In genomic region chr11:62905927-62906531, GRCh38 we compare ENCODE assay signal across 8 cellular contexts. TPM values are rescaled to one million over a fixed set of nuclear protein-coding genes. Genes with fewer than 3 reads are reported as not detected.
DNase-seq lines count a peak whose midpoint lies in the region; ATAC-seq lines count a peak whose summit lies in the region.

No MANE protein-coding gene starts in this region.

- no peaks in the 10 kb centered on the region for H3K36me3 ChIP-seq in CD4-positive, alpha-beta memory T cell (ENCODE audit: insufficient read depth, low read length)
- H3K36me3 ChIP-seq in HAP-1 (replicated peaks), result no peaks in the 10 kb centered on the region

- POLR2A ChIA-PET in CD4-positive, alpha-beta memory T cell (lab: Charles Lee; ENCODE audit: partially characterized antibody), result interaction anchor here (1.5 kb wide), 1 partner anchor 24 kb away, joined by 6 read pairs; no protein-coding TSS in a partner anchor

- CTCF ChIA-PET in CD4-positive, alpha-beta memory T cell (lab: Charles Lee; ENCODE audit: partially characterized antibody), result interaction anchor here (0.6 to 6.1 kb wide), 31 partner anchors 8 to 731 kb away, joined by 3 to 233 read pairs (median 6); partner anchors contain the start of genes CHRM1, SLC22A8, SLC3A2 and ZBTB3

- no peaks in the 10 kb centered on the region for H3K36me3 Mint-ChIP-seq in CD4-positive, alpha-beta memory T cell

- peaks cover 7 to 17% of the 10 kb centered on the region in 2 donors for H3K27me3 Mint-ChIP-seq in CD4-positive, alpha-beta memory T cell

- no peaks in the 10 kb centered on the region for H3K9me3 Mint-ChIP-seq in CD4-positive, alpha-beta memory T cell

- H3K27ac ChIP-seq in CD4-positive, alpha-beta memory T cell (ENCODE audit: low read depth, low read length), result no peak overlapping the region
- peak overlapping the region; percentile 16 for H3K27ac ChIP-seq in caudate nucleus (ENCODE audit: low read depth, low read length)

- in situ Hi-C loops in HAP-1 (cut with MboI; ENCODE audit: low sequenced_read_pairs), result loop anchor here (5.0 to 25.0 kb wide), 3 partner anchors 116 to 756 kb away; partner anchors contain the start of gene ATL3

- H3K4me1 Mint-ChIP-seq in CD4-positive, alpha-beta memory T cell, result peaks cover 0 to 4% (median 2%) of the 10 kb centered on the region in 4 donors

- H3K4me3 ChIP-seq in CD4-positive, alpha-beta memory T cell (ENCODE audit: low read length in 2 of 2), result no peak overlapping the region
- H3K4me3 ChIP-seq in HAP-1, result no peak overlapping the region

- H3K4me1 ChIP-seq in CD4-positive, alpha-beta memory T cell (ENCODE audit: insufficient read depth, low read length), result no peaks in the 10 kb centered on the region
- no peaks in the 10 kb centered on the region for H3K4me1 ChIP-seq in HAP-1

- peak; percentile 66 to 73 (median 71) for DNase-seq in CD4-positive, alpha-beta memory T cell
- peak; percentile 72 to 88 for DNase-seq in HAP-1 (ENCODE audit: low spot score in 2 of 2)
- peak; percentile 92 for DNase-seq in NCI-H2227 (lab: John Stamatoyannopoulos, UW; ENCODE audit: unreplicated experiment)
- DNase-seq in activated CD4-positive, CD25-positive, alpha-beta regulatory T cell treated with anti-CD3 and anti-CD28 coated beads, Interleukin-2, amount 50 U/mL, for 16 hours (ENCODE audit: low read depth, low spot score), result peak; percentile 64
- peak in 57 of 61 donors; percentile 24 to 92 (median 71) for DNase-seq in caudate nucleus (lab: John Stamatoyannopoulos, UW)
- DNase-seq in kidney tubule cell (ENCODE audit: low spot score), result peak; percentile 79
- peak; percentile 65 for DNase-seq in stimulated activated CD4-positive, alpha-beta T cell treated with anti-CD3 and anti-CD28 coated beads, Interleukin-2, amount 100 ng/mL, for 4 hours (ENCODE audit: low read depth)

- intact Hi-C loops in CD4-positive, alpha-beta memory T cell (cut with micrococcal nuclease), result loop anchor here (1.0 to 2.0 kb wide), 2 partner anchors 69 to 307 kb away; no protein-coding TSS in a partner anchor

- peak overlapping the region in 1 of 7 donors; percentile 53 for H3K27ac Mint-ChIP-seq in CD4-positive, alpha-beta memory T cell

- no peaks in the 10 kb centered on the region for H3K9me3 ChIP-seq in CD4-positive, alpha-beta memory T cell (ENCODE audit: control insufficient read depth in 1 of 2, low read length in 2 of 2)
- H3K9me3 ChIP-seq in HAP-1, result no peaks in the 10 kb centered on the region

- no peaks in the 10 kb centered on the region for H3K27me3 ChIP-seq in CD4-positive, alpha-beta memory T cell (ENCODE audit: insufficient read depth, low read length)
- peaks cover 11% of the 10 kb centered on the region for H3K27me3 ChIP-seq in HAP-1 (ENCODE audit: low read depth)

- no peak for ATAC-seq in HG03520 (IDR thresholded peaks at IDR 0.05; ENCODE audit: unreplicated experiment)

- no peak overlapping the region for H3K4me3 Mint-ChIP-seq in CD4-positive, alpha-beta memory T cell

RNA-seq across cellular contexts. Expression of gene CHRM1, which starts 15.1 kb away (rescaled TPM):
- total RNA-seq in CD4-positive, alpha-beta memory T cell, result not detected
- not detected for polyA plus RNA-seq in CD4-positive, alpha-beta memory T cell

RNA-seq across cellular contexts. Expression of gene SLC3A2, which starts 25.3 kb away (rescaled TPM):
- total RNA-seq in CD4-positive, alpha-beta memory T cell, result 100 to 1,000 TPM; 205 to 215 TPM
- polyA plus RNA-seq in CD4-positive, alpha-beta memory T cell, result 100 to 1,000 TPM; 157 to 226 TPM
